In the genomic region with DNA sequence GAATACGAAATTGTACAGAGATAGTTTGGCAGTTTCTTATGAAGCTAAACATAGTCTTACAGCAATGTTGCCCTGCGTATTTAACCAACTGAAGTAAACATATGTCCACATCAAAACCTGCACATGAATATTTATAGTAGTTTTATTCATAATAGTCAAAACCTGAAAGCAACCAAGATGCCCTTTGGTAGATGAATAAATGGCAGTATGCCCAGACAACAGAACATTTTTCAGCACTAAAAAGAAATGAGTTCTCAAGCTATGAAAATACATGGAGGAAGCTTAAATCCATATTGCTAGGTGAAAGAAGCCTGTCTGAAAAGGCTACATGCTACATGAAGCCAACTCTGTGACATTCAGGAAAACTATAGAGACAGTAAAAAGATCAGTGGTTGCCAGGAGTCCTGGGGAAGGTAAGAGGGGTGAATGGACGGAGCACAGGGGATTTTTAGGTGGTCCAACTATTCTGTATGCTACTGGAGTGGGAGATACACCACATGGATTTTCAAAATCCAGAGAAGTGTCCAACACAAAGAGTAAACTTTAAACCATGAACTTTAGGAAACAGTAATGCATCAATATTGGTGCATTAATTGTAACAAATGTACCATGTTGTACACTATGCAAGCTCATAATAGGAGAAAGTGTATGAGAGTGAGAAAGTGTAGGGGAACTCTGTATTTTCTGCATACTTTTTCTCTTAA, we compare ENCODE assay signal across 25 cellular contexts. TPM values are rescaled to one million over a fixed set of nuclear protein-coding genes. Genes with fewer than 3 reads are reported as not detected.
"Had no signal": no experiment of that assay in that cellular context is flagged by ENCODE, and none has a peak within 500 bp of the region (broad histone marks: within the 10 kb centered on the region; RNA-seq: fewer than 3 reads in every experiment).

No MANE protein-coding gene starts in this region.

- H3K4me1 Mint-ChIP-seq: activated CD4-positive, alpha-beta T cell treated with anti-CD3 and anti-CD28 coated beads, Interleukin-2, amount 10 ng/mL, durations not matched to agents 7 days and 5 days had no signal

- H3K4me3 ChIP-seq: breast epithelium, esophagus squamous epithelium, prostate gland, skin epidermis, tibial nerve, vagina had no signal

- DNase-seq: activated CD4-positive, alpha-beta T cell treated with anti-CD3 and anti-CD28 coated beads, Interleukin-2, amount 10 ng/mL, durations not matched to agents 7 days and 5 days; activated CD8-positive, alpha-beta memory T cell treated with anti-CD3 and anti-CD28 coated beads, Interleukin-2, amount 50 U/mL, for 4 hours; activated CD8-positive, alpha-beta T cell treated with anti-CD3 and anti-CD28 coated beads, Interleukin-2, amount 10 ng/mL, durations not matched to agents 7 days and 5 days; activated naive CD4-positive, alpha-beta T cell treated with anti-CD3 and anti-CD28 coated beads, Interleukin-2, amount 50 U/mL, for 16 hours; activated T-cell treated with anti-CD3 and anti-CD28 coated beads, Interleukin-2, amount 50 U/mL, for 4 hours; dermis blood vessel endothelial cell; effector memory CD4-positive, alpha-beta T cell; esophagus squamous epithelium; foreskin fibroblast; islet precursor cell; substantia nigra had no signal

- H3K9me3 Mint-ChIP-seq: activated CD4-positive, alpha-beta T cell treated with anti-CD3 and anti-CD28 coated beads, Interleukin-2, amount 10 ng/mL, durations not matched to agents 7 days and 5 days; activated T-cell treated with anti-CD3 and anti-CD28 coated beads, Interleukin-2, amount 50 U/mL, for 4 hours; neural crest cell; T-helper 1 cell treated with Interleukin-12 subunit alpha and Interleukin-12 subunit beta and Interleukin-4 antibody, amounts not matched to agents 30 μg/mL and 1 μg/mL, for 36 hours had no signal

- ATAC-seq: activated CD4-positive, CD25-positive, alpha-beta regulatory T cell treated with anti-CD3 and anti-CD28 coated beads, Interleukin-2, amount 50 U/mL, for 24 hours; activated CD8-positive, alpha-beta T cell treated with anti-CD3 and anti-CD28 coated beads, Interleukin-2, amount 10 ng/mL, durations not matched to agents 7 days and 5 days; activated T-cell treated with anti-CD3 and anti-CD28 coated beads, Interleukin-2, amount 50 U/mL, for 4 hours; right cardiac atrium; stimulated activated naive CD8-positive, alpha-beta T cell treated with anti-CD3 and anti-CD28 coated beads, Interleukin-15, Interleukin-2, amounts not matched to agents 100 U/mL and 50 U/mL, for 24 hours had no signal

- H3K4me3 Mint-ChIP-seq: activated CD4-positive, alpha-beta T cell treated with anti-CD3 and anti-CD28 coated beads, Interleukin-2, amount 10 ng/mL, durations not matched to agents 7 days and 5 days; activated CD8-positive, alpha-beta T cell treated with anti-CD3 and anti-CD28 coated beads, Interleukin-2, amount 10 ng/mL, durations not matched to agents 7 days and 5 days; activated T-cell treated with anti-CD3 and anti-CD28 coated beads, Interleukin-2, amount 50 U/mL, for 4 hours; neural crest cell; T-helper 1 cell treated with Interleukin-12 subunit alpha and Interleukin-12 subunit beta and Interleukin-4 antibody, amounts not matched to agents 30 μg/mL and 1 μg/mL, for 36 hours had no signal

- H3K27ac Mint-ChIP-seq: activated CD4-positive, alpha-beta T cell treated with anti-CD3 and anti-CD28 coated beads, Interleukin-2, amount 10 ng/mL, durations not matched to agents 7 days and 5 days; activated CD8-positive, alpha-beta T cell treated with anti-CD3 and anti-CD28 coated beads, Interleukin-2, amount 10 ng/mL, durations not matched to agents 7 days and 5 days; T-helper 1 cell treated with Interleukin-12 subunit alpha and Interleukin-12 subunit beta and Interleukin-4 antibody, amounts not matched to agents 30 μg/mL and 1 μg/mL, for 36 hours had no signal

RNA-seq across cellular contexts. Expression of a gene that starts 17.6 kb away (rescaled TPM):
- total RNA-seq: activated CD4-positive, alpha-beta T cell treated with anti-CD3 and anti-CD28 coated beads, Interleukin-2, amount 10 ng/mL, durations not matched to agents 7 days and 5 days; activated CD8-positive, alpha-beta T cell treated with anti-CD3 and anti-CD28 coated beads, Interleukin-2, amount 10 ng/mL, durations not matched to agents 7 days and 5 days; activated T-cell treated with anti-CD3 and anti-CD28 coated beads, Interleukin-2, amount 50 U/mL, for 4 hours; endothelial cell of umbilical vein; lung microvascular endothelial cell; mononuclear cell; osteoblast; right cardiac atrium had no signal
